In the genomic region with DNA sequence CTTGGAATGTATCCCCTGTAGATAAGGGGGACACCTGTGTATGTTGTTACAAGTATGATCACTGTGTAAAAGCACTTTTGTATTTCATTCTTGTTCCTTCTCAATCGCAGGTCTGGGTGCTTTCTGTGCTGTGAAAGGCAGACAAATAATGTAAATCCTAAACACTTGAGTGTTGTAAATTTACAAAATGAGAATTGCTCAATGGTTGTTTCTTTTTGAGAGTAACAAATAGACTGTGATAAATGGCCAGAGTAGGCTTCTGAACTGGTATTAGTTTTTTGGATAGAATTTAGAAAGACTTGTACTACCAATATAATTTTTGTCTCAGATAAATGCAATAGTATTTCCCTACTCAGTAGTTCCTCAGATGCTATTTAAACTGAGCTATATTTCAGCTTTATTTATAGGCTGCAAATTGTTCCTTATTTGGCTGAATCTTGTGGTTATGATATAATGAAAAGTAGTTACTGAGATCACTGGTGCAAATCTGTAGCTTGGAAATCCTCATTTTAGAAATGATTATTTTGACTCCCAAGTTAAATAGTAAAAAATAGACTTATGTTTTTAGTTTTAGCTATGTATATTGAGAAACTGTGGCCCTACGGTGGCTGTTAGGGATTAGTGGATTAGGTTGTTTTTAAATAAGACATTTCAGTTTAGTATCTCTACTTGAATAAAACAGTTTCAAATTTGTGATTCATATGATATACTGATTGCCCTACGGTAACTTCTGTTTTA, we compare ENCODE assay signal across 1 cellular context.
TF ChIP-seq lines count a peak whose summit lies in the region.

No MANE protein-coding gene starts in this region.

TF ChIP-seq in K562, 482 proteins besides CTCF, POLR2A, EP300 and RAD21:
- no peak for TF ChIP-seq TAF1 (IDR thresholded peaks at IDR 0.05; ENCODE audit: control insufficient read depth, extremely low read depth, insufficient read depth, low read length, severe bottlenecking)
- TF ChIP-seq ZBTB40 (IDR thresholded peaks at IDR 0.05), result no peak
- no peak for TF ChIP-seq ZBTB40 (CRISPR knock-in tag; IDR thresholded peaks at IDR 0.05)
- no peak for TF ChIP-seq ZKSCAN8 (CRISPR knock-in tag; IDR thresholded peaks at IDR 0.05)
- no peak for TF ChIP-seq MITF (IDR thresholded peaks at IDR 0.05)
- TF ChIP-seq ZNF274 (IDR thresholded peaks at IDR 0.05; ENCODE audit: borderline replicate concordance, low read depth, low read length), result no peak
- TF ChIP-seq WHSC1 (IDR thresholded peaks at IDR 0.05; ENCODE audit: low read length), result no peak
- TF ChIP-seq ZFP36 (IDR thresholded peaks at IDR 0.05; ENCODE audit: low read depth, low read length, partially characterized antibody), result no peak
- no peak for TF ChIP-seq NKRF (IDR thresholded peaks at IDR 0.05; ENCODE audit: borderline replicate concordance)
- TF ChIP-seq POU5F1 (IDR thresholded peaks at IDR 0.05; ENCODE audit: borderline replicate concordance, low read depth, low read length, partially characterized antibody), result no peak
- TF ChIP-seq, protein P1, sequence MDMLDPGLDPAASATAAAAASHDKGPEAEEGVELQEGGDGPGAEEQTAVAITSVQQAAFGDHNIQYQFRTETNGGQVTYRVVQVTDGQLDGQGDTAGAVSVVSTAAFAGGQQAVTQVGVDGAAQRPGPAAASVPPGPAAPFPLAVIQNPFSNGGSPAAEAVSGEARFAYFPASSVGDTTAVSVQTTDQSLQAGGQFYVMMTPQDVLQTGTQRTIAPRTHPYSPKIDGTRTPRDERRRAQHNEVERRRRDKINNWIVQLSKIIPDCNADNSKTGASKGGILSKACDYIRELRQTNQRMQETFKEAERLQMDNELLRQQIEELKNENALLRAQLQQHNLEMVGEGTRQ (CRISPR knock-in tag; IDR thresholded peaks at IDR 0.05), result no peak
- TF ChIP-seq PCBP2 (IDR thresholded peaks at IDR 0.05; ENCODE audit: low read depth, low read length, poor library complexity, severe bottlenecking), result no peak
- no peak for TF ChIP-seq NFYB (IDR thresholded peaks at IDR 0.05; ENCODE audit: extremely low read depth, insufficient read length)
- no peak for TF ChIP-seq SREBF1 (IDR thresholded peaks at IDR 0.05; ENCODE audit: borderline replicate concordance, low read depth, low read length)
- no peak for TF ChIP-seq GTF2E2 (tag; IDR thresholded peaks at IDR 0.05)
- TF ChIP-seq SNRNP70 (optimal IDR thresholded peaks at IDR 0.05; ENCODE audit: low read depth, low read length), result no peak
- no peak for TF ChIP-seq BCOR (IDR thresholded peaks at IDR 0.05)
- no peak for TF ChIP-seq DEAF1 (CRISPR knock-in tag; IDR thresholded peaks at IDR 0.05)
- no peak for TF ChIP-seq MEF2A (IDR thresholded peaks at IDR 0.05; ENCODE audit: control insufficient read depth, low read depth, low read length)
TF ChIP-seq in K562: peak in this region for 0.
